19 cellular contexts compared by ENCODE assay signal in genomic region chr5:110630350-110630749, GRCh38.
"Had no signal": no experiment of that assay in that cellular context is flagged by ENCODE, and none has a peak within 500 bp of the region (broad histone marks: within the 10 kb centered on the region; RNA-seq: fewer than 3 reads in every experiment).

No MANE protein-coding gene starts in this region.

- ATAC-seq: esophagus mucosa; gastrocnemius medialis; left ventricle myocardium superior; naive thymus-derived CD8-positive, alpha-beta T cell; sciatic nerve had no signal

- DNase-seq: effector CD8-positive, alpha-beta T cell; endodermal cell; foreskin fibroblast; gastrocnemius medialis; head of caudate nucleus; left ventricle myocardium superior; lower lobe of right lung; naive thymus-derived CD8-positive, alpha-beta T cell; nephron progenitor cell; nucleus accumbens; stimulated activated CD4-positive, alpha-beta T cell treated with anti-CD3 and anti-CD28 coated beads, Interleukin-12 subunit alpha, Interleukin-12 subunit beta, amount 100 ng/mL, for 4 hours; stimulated activated CD4-positive, alpha-beta T cell treated with anti-CD3 and anti-CD28 coated beads, Interleukin-1b, Interleukin-23, amount 100 ng/mL, for 48 hours; stimulated activated CD4-positive, alpha-beta T cell treated with anti-CD3 and anti-CD28 coated beads, Interleukin-4, amount 100 ng/mL, for 1 hour; stimulated activated naive CD4-positive, alpha-beta T cell treated with Interleukin-2 at 50 U/mL for 16 hours; stomach; thyroid gland; trophoblast cell had no signal
